3 cellular contexts compared by ENCODE assay signal in the genomic region with DNA sequence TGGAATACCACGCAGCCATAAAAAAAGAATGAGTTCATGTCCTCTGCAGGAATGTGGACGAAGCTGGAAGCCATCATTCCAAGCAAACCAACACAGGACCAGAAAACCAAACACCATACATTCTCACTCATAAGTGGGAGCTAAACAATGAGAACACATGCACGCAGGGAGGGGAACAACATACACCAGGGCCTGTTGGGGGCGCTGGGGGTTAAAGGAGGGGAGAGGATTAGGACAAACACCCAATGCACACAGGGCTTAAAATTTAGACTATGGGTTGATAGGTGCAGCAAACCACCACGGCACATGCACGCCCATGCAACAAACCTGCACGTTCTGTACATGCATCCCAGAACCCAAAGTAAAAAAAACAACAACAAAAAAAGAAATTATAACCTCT.
TF ChIP-seq lines count a peak whose summit lies in the region.

No MANE protein-coding gene starts in this region.

TF ChIP-seq in GM23338, 12 proteins besides CTCF, POLR2A, EP300 and RAD21 (continues in another document):
- TF ChIP-seq CREB1 (CRISPR knock-in tag; IDR thresholded peaks at IDR 0.05; ENCODE audit: low read depth) (no peak), EZH2phosphoT487 (IDR thresholded peaks at IDR 0.05; ENCODE audit: unreplicated experiment) (no peak), JUNB (IDR thresholded peaks at IDR 0.05; ENCODE audit: unreplicated experiment) (no peak), POLR2AphosphoS5 (IDR thresholded peaks at IDR 0.05; ENCODE audit: low read depth) (no peak), EZH2 (IDR thresholded peaks at IDR 0.05; ENCODE audit: low read depth, unreplicated experiment) (no peak), ZNF114 (CRISPR knock-in tag; IDR thresholded peaks at IDR 0.05) (no peak)
- TF ChIP-seq, protein P1, sequence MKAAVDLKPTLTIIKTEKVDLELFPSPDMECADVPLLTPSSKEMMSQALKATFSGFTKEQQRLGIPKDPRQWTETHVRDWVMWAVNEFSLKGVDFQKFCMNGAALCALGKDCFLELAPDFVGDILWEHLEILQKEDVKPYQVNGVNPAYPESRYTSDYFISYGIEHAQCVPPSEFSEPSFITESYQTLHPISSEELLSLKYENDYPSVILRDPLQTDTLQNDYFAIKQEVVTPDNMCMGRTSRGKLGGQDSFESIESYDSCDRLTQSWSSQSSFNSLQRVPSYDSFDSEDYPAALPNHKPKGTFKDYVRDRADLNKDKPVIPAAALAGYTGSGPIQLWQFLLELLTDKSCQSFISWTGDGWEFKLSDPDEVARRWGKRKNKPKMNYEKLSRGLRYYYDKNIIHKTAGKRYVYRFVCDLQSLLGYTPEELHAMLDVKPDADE (IDR thresholded peaks at IDR 0.05) = no peak

TF ChIP-seq in WTC11, 78 proteins besides CTCF, POLR2A, EP300 and RAD21:
- no peak for TF ChIP-seq ZNF396 (CRISPR knock-in tag; IDR thresholded peaks at IDR 0.05; ENCODE audit: borderline replicate concordance)
- TF ChIP-seq JAZF1 (CRISPR knock-in tag; IDR thresholded peaks at IDR 0.05) = no peak

TF ChIP-seq in H1, 55 proteins besides CTCF, POLR2A, EP300 and RAD21:
- TF ChIP-seq SIRT6 (IDR thresholded peaks at IDR 0.05; ENCODE audit: low read length) (no peak), BRCA1 (IDR thresholded peaks at IDR 0.05; ENCODE audit: low read depth, low read length) (no peak)
